16 cellular contexts compared by ENCODE assay signal in genomic region chr11:57643802-57644201, GRCh38. TPM values are rescaled to one million over a fixed set of nuclear protein-coding genes. Genes with fewer than 3 reads are reported as not detected.
A peak's percentile ranks its signal among the peaks of the same experiment; 100 is the strongest.
DNase-seq lines count a peak whose midpoint lies in the region; FAIRE-seq and TF ChIP-seq lines count a peak whose summit lies in the region.
"Had no signal": no experiment of that assay in that cellular context is flagged by ENCODE, and none has a peak within 500 bp of the region (broad histone marks: within the 10 kb centered on the region; RNA-seq: fewer than 3 reads in every experiment).

No MANE protein-coding gene starts in this region.

- peak overlapping the region in 1 of 2 experiments; percentile 18; a peak in 1 of 4 replicates for H3K4me2 ChIP-seq in H1 (ENCODE audit: insufficient read depth in 1 of 2, low read depth in 2 of 2, low read length in 2 of 2)

- H2AFZ ChIP-seq in H1 (ENCODE audit: low read length) = no peak overlapping the region

- no peak for FAIRE-seq in H1 (lab: Jason Lieb, UNC)
- FAIRE-seq: GM19239, TTC549 had no signal

- H3K14ac ChIP-seq in H1 (ENCODE audit: insufficient read length) = no peak overlapping the region

- TF ChIP-seq CTCF in H1 (IDR thresholded peaks at IDR 0.05; ENCODE audit: control extremely low read depth in 1 of 3, insufficient read depth in 1 of 3, low read depth in 1 of 3, low read length in 3 of 3) (no peak), neural crest cell (conservative IDR thresholded peaks at IDR 0.05) (no peak)

- DNase-seq in ELR (ENCODE audit: low read depth) = peak; percentile 39
- DNase-seq in OCI-M1 (lab: John Stamatoyannopoulos, UW) = peak; percentile 38
- DNase-seq in H1 (ENCODE audit: low read depth in 1 of 2, low spot score in 2 of 2) = no peak
- no peak for DNase-seq in neural crest cell (ENCODE audit: low read depth, low spot score)
- DNase-seq in activated T-cell treated with anti-CD3 and anti-CD28 coated beads, Interleukin-2, amount 50 U/mL, for 1 hour = no peak
- no peak for DNase-seq in activated naive CD4-positive, alpha-beta T cell treated with anti-CD3 and anti-CD28 coated beads, Interleukin-2, amount 10 ng/mL, durations not matched to agents 7 days and 5 days
- no peak for DNase-seq in NCI-H2081 (lab: John Stamatoyannopoulos, UW)
- DNase-seq: anterior cingulate cortex; BE2C; occipital lobe; Peyer's patch; stimulated activated CD4-positive, alpha-beta T cell treated with anti-CD3 and anti-CD28 coated beads, Interleukin-4, amount 100 ng/mL, for 1 hour; substantia nigra had no signal

- H3K9me3 ChIP-seq in H1 (ENCODE audit: insufficient read depth in 2 of 2, low read depth in 1 of 2, low read length in 1 of 2) = no peaks in the 10 kb centered on the region
- H3K9me3 ChIP-seq: BE2C, Peyer's patch had no signal

- H3K56ac ChIP-seq in H1 (replicated peaks; ENCODE audit: insufficient read length, low read depth, low read length) = no peak overlapping the region

- H2BK12ac ChIP-seq in H1 (ENCODE audit: low read depth, low read length) = no peak overlapping the region

- H3K27ac ChIP-seq in H1 (ENCODE audit: low read depth, low read length) = no peak overlapping the region

- no peak overlapping the region for H2BK120ac ChIP-seq in H1 (replicated peaks; ENCODE audit: low read depth, low read length)

- no peak overlapping the region for H2BK20ac ChIP-seq in H1 (ENCODE audit: low read length)

- 0 out of 2 replicates have a peak overlapping the region, but pooled peaks have one; percentile 32 for H2BK5ac ChIP-seq in H1 (ENCODE audit: low read depth, low read length)

- no peak overlapping the region for H3K4ac ChIP-seq in H1 (replicated peaks; ENCODE audit: insufficient read length, low read depth, low read length)

- no peaks in the 10 kb centered on the region for H3K27me3 ChIP-seq in H1 (replicated peaks in 1 of 4; ENCODE audit: control insufficient read depth in 3 of 4, extremely low read depth in 1 of 4, insufficient read depth in 3 of 4, low read length in 3 of 4)

- H3K36me3 ChIP-seq in H1 (ENCODE audit: control insufficient read depth in 2 of 4, insufficient read depth in 4 of 4, low read length in 3 of 4) = peaks cover 9 to 29% (median 13%) of the 10 kb centered on the region in 4 experiments; a peak in 6 of 8 replicates
- H3K36me3 ChIP-seq: BE2C, Peyer's patch had no signal

- H3K79me2 ChIP-seq in H1 (ENCODE audit: control insufficient read depth in 1 of 2, insufficient read depth in 2 of 2, low read length in 2 of 2) = peaks cover 0 to 33% of the 10 kb centered on the region in 2 experiments; a peak in 2 of 4 replicates

- H3K23ac ChIP-seq in H1 (ENCODE audit: insufficient read length) = no peak overlapping the region

- POLR2A ChIA-PET in H1 (lab: Charles Lee; ENCODE audit: partially characterized antibody) = interaction anchor here (0.6 to 29.6 kb wide), 24 partner anchors 10 to 221 kb away, joined by 3 to 1546 read pairs (median 6); partner anchors contain the start of genes CLP1, SERPING1, SLC43A1 and SMTNL1

- H3K36me3 Mint-ChIP-seq in neural crest cell (ENCODE audit: low read depth) = peaks cover 23% of the 10 kb centered on the region
- H3K36me3 Mint-ChIP-seq in activated naive CD4-positive, alpha-beta T cell treated with anti-CD3 and anti-CD28 coated beads, Interleukin-2, amount 10 ng/mL, durations not matched to agents 7 days and 5 days = no peaks in the 10 kb centered on the region

- H4K5ac ChIP-seq in H1 (ENCODE audit: insufficient read length, low read depth, low read length) = no peak overlapping the region

- CTCF ChIA-PET in H1 (lab: Charles Lee; ENCODE audit: partially characterized antibody) = interaction anchor here (0.8 to 14.3 kb wide), 37 partner anchors 9 to 306 kb away, joined by 3 to 357 read pairs (median 6); partner anchors contain the start of genes P2RX3, SERPING1, SMTNL1 and TIMM10
- CTCF ChIA-PET in activated naive CD4-positive, alpha-beta T cell treated with anti-CD3 and anti-CD28 coated beads, Interleukin-2, amount 10 ng/mL, durations not matched to agents 7 days and 5 days (lab: Charles Lee) = interaction anchor here (0.9 to 7.6 kb wide), 24 partner anchors 9 to 881 kb away, joined by 3 to 266 read pairs (median 6); partner anchors contain the start of genes CLP1, SLC43A1 and UBE2L6

- no peak overlapping the region for H4K8ac ChIP-seq in H1 (ENCODE audit: extremely low read depth, insufficient read depth, low read length)

- H3K18ac ChIP-seq in H1 (ENCODE audit: extremely low read depth, low read length) = 0 out of 2 replicates have a peak overlapping the region, but pooled peaks have one; percentile 21

- H3K4me1 ChIP-seq in H1 (replicated peaks in 1 of 4; ENCODE audit: control insufficient read depth in 3 of 4, insufficient read depth in 4 of 4, low read length in 3 of 4) = peaks cover 32 to 62% (median 41%) of the 10 kb centered on the region in 4 experiments
- H3K4me1 ChIP-seq: BE2C had no signal

- no peak overlapping the region for H3K27ac Mint-ChIP-seq in neural crest cell (ENCODE audit: unreplicated experiment)
- H3K27ac Mint-ChIP-seq in activated naive CD4-positive, alpha-beta T cell treated with anti-CD3 and anti-CD28 coated beads, Interleukin-2, amount 10 ng/mL, durations not matched to agents 7 days and 5 days = no peak overlapping the region

- peaks cover 85% of the 10 kb centered on the region for H3K4me1 Mint-ChIP-seq in neural crest cell
- peaks cover 44% of the 10 kb centered on the region for H3K4me1 Mint-ChIP-seq in activated naive CD4-positive, alpha-beta T cell treated with anti-CD3 and anti-CD28 coated beads, Interleukin-2, amount 10 ng/mL, durations not matched to agents 7 days and 5 days

- no peak overlapping the region for H2AK5ac ChIP-seq in H1 (ENCODE audit: low read depth, low read length)

- no peak for TF ChIP-seq EP300 in H1 (IDR thresholded peaks at IDR 0.05; ENCODE audit: borderline replicate concordance in 1 of 2, low read depth in 2 of 2, low read length in 2 of 2)

- H3K9me3 Mint-ChIP-seq in neural crest cell = no peaks in the 10 kb centered on the region
- no peaks in the 10 kb centered on the region for H3K9me3 Mint-ChIP-seq in activated naive CD4-positive, alpha-beta T cell treated with anti-CD3 and anti-CD28 coated beads, Interleukin-2, amount 10 ng/mL, durations not matched to agents 7 days and 5 days

- H2BK15ac ChIP-seq in H1 (ENCODE audit: low read length) = no peak overlapping the region

- peaks cover 10% of the 10 kb centered on the region; the same call in 1 of the 2 replicates for H3K79me1 ChIP-seq in H1 (ENCODE audit: low read depth, low read length)

- H3K27me3 Mint-ChIP-seq in neural crest cell (ENCODE audit: low read depth) = peaks cover 50% of the 10 kb centered on the region
- H3K27me3 Mint-ChIP-seq in activated naive CD4-positive, alpha-beta T cell treated with anti-CD3 and anti-CD28 coated beads, Interleukin-2, amount 10 ng/mL, durations not matched to agents 7 days and 5 days = peaks cover 81% of the 10 kb centered on the region

- H3K23me2 ChIP-seq in H1 (ENCODE audit: low read depth, low read length) = peaks cover 27% of the 10 kb centered on the region

- H3K9ac ChIP-seq in H1 (replicated peaks in 1 of 4; ENCODE audit: extremely low read depth in 1 of 4, low read depth in 3 of 4, low read length in 3 of 4) = no peak overlapping the region

- no peak for TF ChIP-seq RAD21 in H1 (IDR thresholded peaks at IDR 0.05 in 1 of 2, conservative IDR thresholded peaks at IDR 0.05 in 1 of 2; ENCODE audit: low read depth in 2 of 2, low read length in 2 of 2)

- 0 out of 8 replicates have a peak overlapping the region, but pooled peaks of 1 of the 4 experiments have one; percentile 5 for H3K4me3 ChIP-seq in H1 (ENCODE audit: extremely low read depth in 1 of 4, insufficient read depth in 2 of 4, low read depth in 3 of 4, low read length in 4 of 4)
- H3K4me3 ChIP-seq: Peyer's patch had no signal

- TF ChIP-seq POLR2A in H1 (IDR thresholded peaks at IDR 0.05; ENCODE audit: control extremely low read depth in 1 of 2, low read depth in 2 of 2, low read length in 2 of 2) = peak in 1 of 2 experiments; percentile 20; a peak in 2 of 3 replicates

- no peak overlapping the region for H4K91ac ChIP-seq in H1 (replicated peaks; ENCODE audit: insufficient read length, low read length)

- peaks cover 29 to 48% of the 10 kb centered on the region in 2 experiments for H4K20me1 ChIP-seq in H1 (replicated peaks in 1 of 2; ENCODE audit: control insufficient read depth in 1 of 2, insufficient read depth in 2 of 2, low read length in 2 of 2)

- 82% methylated on average over 3 of the region's 3 CpGs; no CpG with 5 or more reads in 1 of the 2 experiments for WGBS in H1 (ENCODE audit: extremely low coverage in 1 of 2, insufficient coverage in 1 of 2, insufficient read length in 1 of 2, insufficient replicate concordance in 2 of 2, low coverage in 1 of 2, low lambda C conversion rate in 2 of 2, missing lambda C conversion rate in 1 of 2), 2 experiments

- H3K4me3 Mint-ChIP-seq in neural crest cell = peak overlapping the region; percentile 73
- no peak overlapping the region for H3K4me3 Mint-ChIP-seq in activated naive CD4-positive, alpha-beta T cell treated with anti-CD3 and anti-CD28 coated beads, Interleukin-2, amount 10 ng/mL, durations not matched to agents 7 days and 5 days

RNA-seq across cellular contexts. Expression of gene YPEL4, which starts 5.9 kb away (rescaled TPM):
- total RNA-seq in H1 (2021; fragmentation: NEBNext Ultra II Directional; extraction: Animal tissue kit (Norgen Biotek cat#: 25700)) = 0.13 TPM in 1 of 2 replicates, not detected in the other
- 0.09 and 0.38 TPM in 2 replicates for polyA plus RNA-seq in H1 (2011; rRNA removed)
- 0.05 TPM for polyA plus RNA-seq in H1 (2011; cell fraction: cytosol; rRNA removed)
- 0.19 TPM for polyA plus RNA-seq in H1 (2011; cell fraction: nucleus; rRNA removed)
- polyA plus RNA-seq in H1 (2012, experiment 1 of 2) = 4.7 to 5.7 TPM (median 5.0 TPM) in 4 replicates
- 0.89 TPM for polyA plus RNA-seq in H1 (2012, experiment 2 of 2)
- polyA plus RNA-seq in H1 (2013, experiment 1 of 2) = 0.06 TPM
- 0.06 TPM for polyA plus RNA-seq in H1 (2013, experiment 2 of 2)
- polyA minus RNA-seq in H1 (2011; rRNA and poly(A)+ RNA removed) = 0.07 and 0.19 TPM in 2 replicates
- not detected for polyA minus RNA-seq in H1 (2011; cell fraction: cytosol; rRNA and poly(A)+ RNA removed)
- 0.40 TPM for polyA minus RNA-seq in H1 (2011; cell fraction: nucleus; rRNA and poly(A)+ RNA removed)
- 0.37 and 0.55 TPM in 2 replicates for total RNA-seq in neural crest cell
- total RNA-seq: activated CD8-positive, alpha-beta memory T cell treated with anti-CD3 and anti-CD28 coated beads for 36 hours had no signal

RNA-seq across cellular contexts. Expression of gene CLP1, which starts 13.8 kb away (rescaled TPM):
- 29.3 and 29.9 TPM in 2 replicates for total RNA-seq in H1 (2021; fragmentation: NEBNext Ultra II Directional; extraction: Animal tissue kit (Norgen Biotek cat#: 25700))
- 25.6 and 29.4 TPM in 2 replicates for polyA plus RNA-seq in H1 (2011; rRNA removed)
- polyA plus RNA-seq in H1 (2011; cell fraction: cytosol; rRNA removed) = 34.3 TPM
- 17.9 TPM for polyA plus RNA-seq in H1 (2011; cell fraction: nucleus; rRNA removed)
- polyA plus RNA-seq in H1 (2012, experiment 1 of 2) = 25.6 to 29.5 TPM (median 29.2 TPM) in 4 replicates
- 8.3 TPM for polyA plus RNA-seq in H1 (2012, experiment 2 of 2)
- polyA plus RNA-seq in H1 (2013, experiment 1 of 2) = 14.9 TPM
- 14.9 TPM for polyA plus RNA-seq in H1 (2013, experiment 2 of 2)
- 38.6 and 50.0 TPM in 2 replicates for polyA minus RNA-seq in H1 (2011; rRNA and poly(A)+ RNA removed)
- 14.3 TPM for polyA minus RNA-seq in H1 (2011; cell fraction: cytosol; rRNA and poly(A)+ RNA removed)
- 13.7 TPM for polyA minus RNA-seq in H1 (2011; cell fraction: nucleus; rRNA and poly(A)+ RNA removed)
- total RNA-seq in neural crest cell = 23.8 and 25.7 TPM in 2 replicates

RNA-seq across cellular contexts. Expression of gene ZDHHC5, which starts 24.1 kb away (rescaled TPM):
- 54.8 and 56.3 TPM in 2 replicates for total RNA-seq in H1 (2021; fragmentation: NEBNext Ultra II Directional; extraction: Animal tissue kit (Norgen Biotek cat#: 25700))
- polyA plus RNA-seq in H1 (2011; rRNA removed) = 36.1 and 40.0 TPM in 2 replicates
- 43.3 TPM for polyA plus RNA-seq in H1 (2011; cell fraction: cytosol; rRNA removed)
- polyA plus RNA-seq in H1 (2011; cell fraction: nucleus; rRNA removed) = 53.0 TPM
- 30.3 to 43.2 TPM (median 37.2 TPM) in 4 replicates for polyA plus RNA-seq in H1 (2012, experiment 1 of 2)
- 29.7 TPM for polyA plus RNA-seq in H1 (2012, experiment 2 of 2)
- 43.4 TPM for polyA plus RNA-seq in H1 (2013, experiment 1 of 2)
- polyA plus RNA-seq in H1 (2013, experiment 2 of 2) = 48.7 TPM
- 84.0 and 88.8 TPM in 2 replicates for polyA minus RNA-seq in H1 (2011; rRNA and poly(A)+ RNA removed)
- 31.1 TPM for polyA minus RNA-seq in H1 (2011; cell fraction: cytosol; rRNA and poly(A)+ RNA removed)
- polyA minus RNA-seq in H1 (2011; cell fraction: nucleus; rRNA and poly(A)+ RNA removed) = 34.7 TPM
- 42.7 and 50.1 TPM in 2 replicates for total RNA-seq in neural crest cell

RNA-seq across cellular contexts. Expression of gene SERPING1, which starts 46.3 kb away (rescaled TPM):
- 50.9 and 57.3 TPM in 2 replicates for total RNA-seq in H1 (2021; fragmentation: NEBNext Ultra II Directional; extraction: Animal tissue kit (Norgen Biotek cat#: 25700))
- polyA plus RNA-seq in H1 (2011; rRNA removed) = 54.8 and 78.8 TPM in 2 replicates
- 37.7 TPM for polyA plus RNA-seq in H1 (2011; cell fraction: cytosol; rRNA removed)
- 62.1 TPM for polyA plus RNA-seq in H1 (2011; cell fraction: nucleus; rRNA removed)
- polyA plus RNA-seq in H1 (2012, experiment 1 of 2) = 56.7 to 76.6 TPM (median 65.9 TPM) in 4 replicates
- 69.6 TPM for polyA plus RNA-seq in H1 (2012, experiment 2 of 2)
- 117 TPM for polyA plus RNA-seq in H1 (2013, experiment 1 of 2)
- 123 TPM for polyA plus RNA-seq in H1 (2013, experiment 2 of 2)
- 37.0 and 41.9 TPM in 2 replicates for polyA minus RNA-seq in H1 (2011; rRNA and poly(A)+ RNA removed)
- polyA minus RNA-seq in H1 (2011; cell fraction: cytosol; rRNA and poly(A)+ RNA removed) = 29.6 TPM
- polyA minus RNA-seq in H1 (2011; cell fraction: nucleus; rRNA and poly(A)+ RNA removed) = 18.7 TPM
- 28.0 and 31.7 TPM in 2 replicates for total RNA-seq in neural crest cell
- total RNA-seq: activated CD8-positive, alpha-beta memory T cell treated with anti-CD3 and anti-CD28 coated beads for 36 hours had no signal

Comparison
In these comparisons a context has a peak if more than half of its experiments do, and no peak if none do; other contexts are left out.
1. DNase-seq: peak in ELR (single experiment) and OCI-M1 (single experiment); none in H1 (0 of 2), neural crest cell (single experiment), activated T-cell treated with anti-CD3 and anti-CD28 coated beads, Interleukin-2, amount 50 U/mL, for 1 hour (single experiment), activated naive CD4-positive, alpha-beta T cell treated with anti-CD3 and anti-CD28 coated beads, Interleukin-2, amount 10 ng/mL, durations not matched to agents 7 days and 5 days (single experiment) and NCI-H2081 (0 of 2).